Comparison of ENCODE assay signal across 19 cellular contexts in the genomic region with DNA sequence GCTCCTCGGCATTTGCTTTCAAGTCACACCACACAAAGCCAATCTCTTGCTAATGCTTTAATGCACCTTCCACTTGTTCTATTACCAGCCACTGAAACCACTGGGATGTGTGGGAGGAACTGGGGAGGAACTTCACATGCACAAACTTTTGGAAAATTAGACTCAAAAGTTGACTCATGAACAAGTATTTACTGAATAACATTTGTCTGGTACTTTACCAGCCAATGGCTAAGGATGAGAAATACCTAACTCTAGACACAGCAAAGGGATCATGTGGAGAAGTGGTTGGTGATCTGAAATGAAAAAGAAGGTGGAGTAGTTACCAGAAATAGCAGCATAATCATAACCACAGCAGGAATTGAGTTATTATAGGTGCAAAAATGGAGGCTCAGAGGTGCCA.
DNase-seq lines count a peak whose midpoint lies in the region; ATAC-seq and TF ChIP-seq lines count a peak whose summit lies in the region.
"Had no signal": no experiment of that assay in that cellular context is flagged by ENCODE, and none has a peak within 500 bp of the region (broad histone marks: within the 10 kb centered on the region; RNA-seq: fewer than 3 reads in every experiment).

No MANE protein-coding gene starts in this region.

- no peak for ATAC-seq in stimulated activated naive CD8-positive, alpha-beta T cell treated with anti-CD3 and anti-CD28 coated beads, Interleukin-15, Interleukin-2, amounts not matched to agents 100 U/mL and 50 U/mL, for 24 hours
- peak; percentile 5 for ATAC-seq in thoracic aorta (ENCODE audit: insufficient number of reproducible peaks, low FRiP score, low read depth)

- no peaks in the 10 kb centered on the region for H3K9me3 ChIP-seq in thoracic aorta

- H3K36me3 Mint-ChIP-seq in activated T-cell treated with anti-CD3 and anti-CD28 coated beads, Interleukin-2, amount 50 U/mL, for 24 hours (ENCODE audit: low read depth), result no peaks in the 10 kb centered on the region
- no peaks in the 10 kb centered on the region for H3K36me3 Mint-ChIP-seq in stimulated activated naive CD8-positive, alpha-beta T cell treated with anti-CD3 and anti-CD28 coated beads, Interleukin-15, Interleukin-2, amounts not matched to agents 100 ng/mL and 50 ng/mL, for 24 hours (ENCODE audit: low read depth)
- no peaks in the 10 kb centered on the region for H3K36me3 Mint-ChIP-seq in immature natural killer cell
- H3K36me3 Mint-ChIP-seq: CD8-positive, alpha-beta memory T cell had no signal

- peaks cover 22% of the 10 kb centered on the region for H3K4me1 Mint-ChIP-seq in activated T-cell treated with anti-CD3 and anti-CD28 coated beads, Interleukin-2, amount 50 U/mL, for 24 hours (ENCODE audit: low read depth)
- peaks cover 20% of the 10 kb centered on the region for H3K4me1 Mint-ChIP-seq in stimulated activated naive CD8-positive, alpha-beta T cell treated with anti-CD3 and anti-CD28 coated beads, Interleukin-15, Interleukin-2, amounts not matched to agents 100 ng/mL and 50 ng/mL, for 24 hours (ENCODE audit: low read depth)
- no peaks in the 10 kb centered on the region for H3K4me1 Mint-ChIP-seq in immature natural killer cell
- H3K4me1 Mint-ChIP-seq: CD8-positive, alpha-beta memory T cell had no signal

- peaks cover 12 to 39% of the 10 kb centered on the region in 2 donors for H3K4me1 ChIP-seq in thoracic aorta (ENCODE audit: control insufficient read depth in 1 of 2, low read depth in 2 of 2)

- H3K27me3 Mint-ChIP-seq in activated T-cell treated with anti-CD3 and anti-CD28 coated beads, Interleukin-2, amount 50 U/mL, for 24 hours, result no peaks in the 10 kb centered on the region
- H3K27me3 Mint-ChIP-seq in stimulated activated naive CD8-positive, alpha-beta T cell treated with anti-CD3 and anti-CD28 coated beads, Interleukin-15, Interleukin-2, amounts not matched to agents 100 ng/mL and 50 ng/mL, for 24 hours, result peaks cover 1% of the 10 kb centered on the region
- peaks cover 0 to 3% (median 3%) of the 10 kb centered on the region in 3 donors for H3K27me3 Mint-ChIP-seq in immature natural killer cell (ENCODE audit: low read depth in 3 of 3)
- H3K27me3 Mint-ChIP-seq: CD8-positive, alpha-beta memory T cell had no signal

- peaks cover 5% of the 10 kb centered on the region for H3K9me3 Mint-ChIP-seq in activated T-cell treated with anti-CD3 and anti-CD28 coated beads, Interleukin-2, amount 50 U/mL, for 24 hours
- H3K9me3 Mint-ChIP-seq in stimulated activated naive CD8-positive, alpha-beta T cell treated with anti-CD3 and anti-CD28 coated beads, Interleukin-15, Interleukin-2, amounts not matched to agents 100 ng/mL and 50 ng/mL, for 24 hours, result peaks cover 5% of the 10 kb centered on the region
- peaks cover 0 to 8% (median 1%) of the 10 kb centered on the region in 6 donors for H3K9me3 Mint-ChIP-seq in immature natural killer cell

- H3K36me3 ChIP-seq in thoracic aorta, result no peaks in the 10 kb centered on the region

- DNase-seq in activated T-cell treated with anti-CD3 and anti-CD28 coated beads, Interleukin-2, amount 50 U/mL, for 24 hours, result no peak
- DNase-seq in activated T-cell treated with anti-CD3 and anti-CD28 coated beads for 4 hours (no peak), astrocyte of the hippocampus (ENCODE audit: low read depth, low spot score) (peak; percentile 18), thoracic aorta (ENCODE audit: low spot score) (no peak), immature natural killer cell (no peak), caudate nucleus (lab: John Stamatoyannopoulos, UW) (no peak)
- DNase-seq in stimulated activated naive CD8-positive, alpha-beta T cell treated with anti-CD3 and anti-CD28 coated beads, Interleukin-15, Interleukin-2, amounts not matched to agents 100 U/mL and 50 U/mL, for 24 hours, result no peak
- DNase-seq: Calu3; CD8-positive, alpha-beta memory T cell; DMS153; Karpas-422; NCI-H1694; NCI-H2081 treated with DMSO at 0.1 percent for 48 hours; NCI-H2171 treated with DMSO at 0.1 percent for 48 hours; NCI-H446; NCI-H526; Right ventricle myocardium superior had no signal

- no peak overlapping the region for H3K4me3 ChIP-seq in thoracic aorta

- no peak overlapping the region for H3K4me3 Mint-ChIP-seq in activated T-cell treated with anti-CD3 and anti-CD28 coated beads, Interleukin-2, amount 50 U/mL, for 24 hours
- H3K4me3 Mint-ChIP-seq in stimulated activated naive CD8-positive, alpha-beta T cell treated with anti-CD3 and anti-CD28 coated beads, Interleukin-15, Interleukin-2, amounts not matched to agents 100 ng/mL and 50 ng/mL, for 24 hours, result no peak overlapping the region
- H3K4me3 Mint-ChIP-seq in immature natural killer cell, result no peak overlapping the region
- H3K4me3 Mint-ChIP-seq: CD8-positive, alpha-beta memory T cell had no signal

- H3K27ac ChIP-seq in thoracic aorta, result no peak overlapping the region
- H3K27ac ChIP-seq in caudate nucleus (ENCODE audit: low read depth, low read length), result no peak overlapping the region
- H3K27ac ChIP-seq: C4-2B had no signal

- no peaks in the 10 kb centered on the region for H3K27me3 ChIP-seq in thoracic aorta (replicated peaks; ENCODE audit: insufficient read depth)

- peak overlapping the region; percentile 51 for H3K27ac Mint-ChIP-seq in activated T-cell treated with anti-CD3 and anti-CD28 coated beads, Interleukin-2, amount 50 U/mL, for 24 hours
- H3K27ac Mint-ChIP-seq in stimulated activated naive CD8-positive, alpha-beta T cell treated with anti-CD3 and anti-CD28 coated beads, Interleukin-15, Interleukin-2, amounts not matched to agents 100 ng/mL and 50 ng/mL, for 24 hours, result peak overlapping the region; percentile 5
- no peak overlapping the region for H3K27ac Mint-ChIP-seq in immature natural killer cell
- H3K27ac Mint-ChIP-seq: CD8-positive, alpha-beta memory T cell had no signal

- TF ChIP-seq CTCF in thoracic aorta (IDR thresholded peaks at IDR 0.05), result no peak

Comparison
In these comparisons a context has a peak if more than half of its experiments do, and no peak if none do; other contexts are left out.
1. H3K27ac Mint-ChIP-seq: peak in activated T-cell treated with anti-CD3 and anti-CD28 coated beads, Interleukin-2, amount 50 U/mL, for 24 hours (single experiment) and stimulated activated naive CD8-positive, alpha-beta T cell treated with anti-CD3 and anti-CD28 coated beads, Interleukin-15, Interleukin-2, amounts not matched to agents 100 ng/mL and 50 ng/mL, for 24 hours (single experiment); none in immature natural killer cell (0 of 6).